ENCODE assay signal across 9 cellular contexts in genomic region chr13:24921881-24922280, GRCh38.
DNase-seq lines count a peak whose midpoint lies in the region; ATAC-seq and TF ChIP-seq lines count a peak whose summit lies in the region.
"Had no signal": no experiment of that assay in that cellular context is flagged by ENCODE, and none has a peak within 500 bp of the region (broad histone marks: within the 10 kb centered on the region; RNA-seq: fewer than 3 reads in every experiment).

No MANE protein-coding gene starts in this region.

- peak overlapping the region; percentile 96 to 100 for H3K4me3 ChIP-seq in SK-N-SH (ENCODE audit: low read depth in 2 of 2, low read length in 1 of 2)
- peak overlapping the region; percentile 74 to 88 (median 78) for H3K4me3 ChIP-seq in stomach

- peak overlapping the region; percentile 92 for H3K4me2 ChIP-seq in SK-N-SH

- POLR2A ChIA-PET in SK-N-SH (lab: Yijun Ruan, JAX), result no interaction called here
- POLR2A ChIA-PET in activated CD8-positive, alpha-beta T cell treated with anti-CD3 and anti-CD28 coated beads, Interleukin-2, amount 10 ng/mL, durations not matched to agents 7 days and 5 days (lab: Charles Lee), result interaction anchor here (0.9 to 1.5 kb wide), 5 partner anchors 11 to 316 kb away, joined by 3 to 4 read pairs (median 3); no protein-coding TSS in a partner anchor

- no peaks in the 10 kb centered on the region for H3K27me3 ChIP-seq in SK-N-SH (ENCODE audit: insufficient read depth)
- H3K27me3 ChIP-seq in stomach, result no peaks in the 10 kb centered on the region

- TF ChIP-seq CTCF in SK-N-SH (IDR thresholded peaks at IDR 0.05), result no peak
- no peak for TF ChIP-seq CTCF in stomach (IDR thresholded peaks at IDR 0.05)

- no peaks in the 10 kb centered on the region for H3K9me3 Mint-ChIP-seq in activated CD8-positive, alpha-beta T cell treated with anti-CD3 and anti-CD28 coated beads, Interleukin-2, amount 10 ng/mL, durations not matched to agents 7 days and 5 days (ENCODE audit: insufficient read depth)
- no peaks in the 10 kb centered on the region for H3K9me3 Mint-ChIP-seq in immature natural killer cell

- CTCF ChIA-PET in SK-N-SH (lab: Yijun Ruan, JAX), result interaction anchor here (0.8 kb wide), 1 partner anchor 10 kb away, joined by 3 read pairs; no protein-coding TSS in a partner anchor
- CTCF ChIA-PET in activated CD8-positive, alpha-beta T cell treated with anti-CD3 and anti-CD28 coated beads, Interleukin-2, amount 10 ng/mL, durations not matched to agents 7 days and 5 days (lab: Charles Lee), result no interaction called here

- no peaks in the 10 kb centered on the region for H4K20me1 ChIP-seq in SK-N-SH (ENCODE audit: insufficient read depth)

- peaks cover 8% of the 10 kb centered on the region for H3K36me3 Mint-ChIP-seq in activated CD8-positive, alpha-beta T cell treated with anti-CD3 and anti-CD28 coated beads, Interleukin-2, amount 10 ng/mL, durations not matched to agents 7 days and 5 days (ENCODE audit: low read depth)
- H3K36me3 Mint-ChIP-seq in immature natural killer cell, result no peaks in the 10 kb centered on the region

- H3K36me3 ChIP-seq in SK-N-SH (replicated peaks in 1 of 2; ENCODE audit: control insufficient read depth in 1 of 2, insufficient read depth in 2 of 2, low read length in 1 of 2), result no peaks in the 10 kb centered on the region
- H3K36me3 ChIP-seq in stomach, result no peaks in the 10 kb centered on the region

- peak overlapping the region; percentile 93 for H3K9ac ChIP-seq in SK-N-SH

- DNase-seq in SK-N-SH (no peak), immature natural killer cell (no peak), stomach (no peak), iPS-NIHi11 (ENCODE audit: low spot score) (no peak), medulla oblongata (ENCODE audit: extremely low spot score) (no peak)
- no peak for DNase-seq in activated CD8-positive, alpha-beta T cell treated with anti-CD3 and anti-CD28 coated beads, Interleukin-2, amount 10 ng/mL, durations not matched to agents 7 days and 5 days
- DNase-seq: activated CD8-positive, alpha-beta memory T cell treated with anti-CD3 and anti-CD28 coated beads for 24 hours had no signal

- H3K79me2 ChIP-seq in SK-N-SH (ENCODE audit: insufficient read depth), result peaks cover 57% of the 10 kb centered on the region

- peak overlapping the region; percentile 99 for H3K4me3 Mint-ChIP-seq in activated CD8-positive, alpha-beta T cell treated with anti-CD3 and anti-CD28 coated beads, Interleukin-2, amount 10 ng/mL, durations not matched to agents 7 days and 5 days
- peak overlapping the region; percentile 89 to 98 (median 96) for H3K4me3 Mint-ChIP-seq in immature natural killer cell

- H3K27ac Mint-ChIP-seq in activated CD8-positive, alpha-beta T cell treated with anti-CD3 and anti-CD28 coated beads, Interleukin-2, amount 10 ng/mL, durations not matched to agents 7 days and 5 days, result peak overlapping the region; percentile 94
- peak overlapping the region; percentile 92 to 98 (median 96) for H3K27ac Mint-ChIP-seq in immature natural killer cell

- TF ChIP-seq EP300 in SK-N-SH (IDR thresholded peaks at IDR 0.05; ENCODE audit: borderline replicate concordance in 1 of 2, low read depth in 1 of 2, low read length in 1 of 2) (no peak), stomach (IDR thresholded peaks at IDR 0.05) (no peak)

- H3K27me3 Mint-ChIP-seq in activated CD8-positive, alpha-beta T cell treated with anti-CD3 and anti-CD28 coated beads, Interleukin-2, amount 10 ng/mL, durations not matched to agents 7 days and 5 days (ENCODE audit: low read depth), result no peaks in the 10 kb centered on the region
- H3K27me3 Mint-ChIP-seq in immature natural killer cell (ENCODE audit: low read depth in 3 of 3), result peaks cover 8 to 9% (median 9%) of the 10 kb centered on the region in 3 donors

- peak overlapping the region; percentile 79 for H2AFZ ChIP-seq in SK-N-SH (ENCODE audit: low read depth)

- H3K4me1 ChIP-seq in SK-N-SH (ENCODE audit: control insufficient read depth in 1 of 2, insufficient read depth in 2 of 2, low read depth in 1 of 2, low read length in 1 of 2), result peaks cover 3 to 4% of the 10 kb centered on the region in 2 experiments; a peak in 2 of 4 replicates
- H3K4me1 ChIP-seq in stomach, result peaks cover 0 to 14% (median 11%) of the 10 kb centered on the region in 4 donors

- TF ChIP-seq POLR2A in stomach (IDR thresholded peaks at IDR 0.05), result no peak

- H3K9me3 ChIP-seq in SK-N-SH, result no peaks in the 10 kb centered on the region
- no peaks in the 10 kb centered on the region for H3K9me3 ChIP-seq in stomach

- WGBS in SK-N-SH (ENCODE audit: low lambda C conversion rate), result 2% methylated on average over 5 of the region's 5 CpGs
- WGBS in stomach, 5 donors, result 10 to 21% (median 15%) methylated on average over 5 of the region's 5 CpGs

- intact Hi-C loops in stomach (cut with DNase I; ENCODE audit: low total_unique reads), result no loop called here

- H3K9me2 ChIP-seq in SK-N-SH, result no peaks in the 10 kb centered on the region

- peaks cover 30% of the 10 kb centered on the region for H3K4me1 Mint-ChIP-seq in activated CD8-positive, alpha-beta T cell treated with anti-CD3 and anti-CD28 coated beads, Interleukin-2, amount 10 ng/mL, durations not matched to agents 7 days and 5 days (ENCODE audit: low read depth)
- peaks cover 22 to 23% of the 10 kb centered on the region in 2 donors for H3K4me1 Mint-ChIP-seq in immature natural killer cell

- no peak for TF ChIP-seq RAD21 in SK-N-SH (IDR thresholded peaks at IDR 0.05; ENCODE audit: low read length)

- ATAC-seq in SK-N-SH treated with all-trans-retinoic acid at 6 μM for 48 hours (no peak), GM19023 (IDR thresholded peaks at IDR 0.05; ENCODE audit: unreplicated experiment) (no peak)
- no peak for ATAC-seq in activated CD8-positive, alpha-beta T cell treated with anti-CD3 and anti-CD28 coated beads, Interleukin-2, amount 10 ng/mL, durations not matched to agents 7 days and 5 days

- H3K27ac ChIP-seq in SK-N-SH (ENCODE audit: low read depth in 2 of 2, low read length in 1 of 2) (peak overlapping the region in 1 of 2 experiments; percentile 97; a peak in 2 of 4 replicates), stomach (peak overlapping the region in 3 of 5 donors; percentile 94 to 96 (median 95))

- peaks cover 11% of the 10 kb centered on the region for H3F3A ChIP-seq in SK-N-SH (replicated peaks; ENCODE audit: insufficient read depth)

TF ChIP-seq in SK-N-SH, 30 proteins besides CTCF, POLR2A, EP300 and RAD21:
- TF ChIP-seq GABPA (IDR thresholded peaks at IDR 0.05; ENCODE audit: low read depth) (no peak), MXI1 (IDR thresholded peaks at IDR 0.05; ENCODE audit: low read depth, low read length) (peak; percentile 41; the same call in 1 of the 2 replicates)

TF ChIP-seq in SK-N-SH treated with all-trans-retinoic acid at 6 μM for 48 hours, 23 proteins besides CTCF, POLR2A, EP300 and RAD21 (continues in another document):
- TF ChIP-seq PPARA (CRISPR knock-in tag; IDR thresholded peaks at IDR 0.05; ENCODE audit: borderline replicate concordance) (no peak), SNAI2 (CRISPR knock-in tag; IDR thresholded peaks at IDR 0.05) (no peak), BACH2 (CRISPR knock-in tag; IDR thresholded peaks at IDR 0.05; ENCODE audit: borderline replicate concordance) (no peak), CSDC2 (CRISPR knock-in tag; IDR thresholded peaks at IDR 0.05) (no peak)
- TF ChIP-seq, protein P1, sequence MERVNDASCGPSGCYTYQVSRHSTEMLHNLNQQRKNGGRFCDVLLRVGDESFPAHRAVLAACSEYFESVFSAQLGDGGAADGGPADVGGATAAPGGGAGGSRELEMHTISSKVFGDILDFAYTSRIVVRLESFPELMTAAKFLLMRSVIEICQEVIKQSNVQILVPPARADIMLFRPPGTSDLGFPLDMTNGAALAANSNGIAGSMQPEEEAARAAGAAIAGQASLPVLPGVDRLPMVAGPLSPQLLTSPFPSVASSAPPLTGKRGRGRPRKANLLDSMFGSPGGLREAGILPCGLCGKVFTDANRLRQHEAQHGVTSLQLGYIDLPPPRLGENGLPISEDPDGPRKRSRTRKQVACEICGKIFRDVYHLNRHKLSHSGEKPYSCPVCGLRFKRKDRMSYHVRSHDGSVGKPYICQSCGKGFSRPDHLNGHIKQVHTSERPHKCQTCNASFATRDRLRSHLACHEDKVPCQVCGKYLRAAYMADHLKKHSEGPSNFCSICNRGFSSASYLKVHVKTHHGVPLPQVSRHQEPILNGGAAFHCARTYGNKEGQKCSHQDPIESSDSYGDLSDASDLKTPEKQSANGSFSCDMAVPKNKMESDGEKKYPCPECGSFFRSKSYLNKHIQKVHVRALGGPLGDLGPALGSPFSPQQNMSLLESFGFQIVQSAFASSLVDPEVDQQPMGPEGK (CRISPR knock-in tag; IDR thresholded peaks at IDR 0.05; ENCODE audit: borderline replicate concordance), result no peak
- TF ChIP-seq, protein P2, sequence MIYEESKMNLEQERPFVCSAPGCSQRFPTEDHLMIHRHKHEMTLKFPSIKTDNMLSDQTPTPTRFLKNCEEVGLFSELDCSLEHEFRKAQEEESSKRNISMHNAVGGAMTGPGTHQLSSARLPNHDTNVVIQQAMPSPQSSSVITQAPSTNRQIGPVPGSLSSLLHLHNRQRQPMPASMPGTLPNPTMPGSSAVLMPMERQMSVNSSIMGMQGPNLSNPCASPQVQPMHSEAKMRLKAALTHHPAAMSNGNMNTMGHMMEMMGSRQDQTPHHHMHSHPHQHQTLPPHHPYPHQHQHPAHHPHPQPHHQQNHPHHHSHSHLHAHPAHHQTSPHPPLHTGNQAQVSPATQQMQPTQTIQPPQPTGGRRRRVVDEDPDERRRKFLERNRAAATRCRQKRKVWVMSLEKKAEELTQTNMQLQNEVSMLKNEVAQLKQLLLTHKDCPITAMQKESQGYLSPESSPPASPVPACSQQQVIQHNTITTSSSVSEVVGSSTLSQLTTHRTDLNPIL (CRISPR knock-in tag; IDR thresholded peaks at IDR 0.05; ENCODE audit: low read depth), result no peak
